Comparison of ENCODE assay signal across 10 cellular contexts in the genomic region with DNA sequence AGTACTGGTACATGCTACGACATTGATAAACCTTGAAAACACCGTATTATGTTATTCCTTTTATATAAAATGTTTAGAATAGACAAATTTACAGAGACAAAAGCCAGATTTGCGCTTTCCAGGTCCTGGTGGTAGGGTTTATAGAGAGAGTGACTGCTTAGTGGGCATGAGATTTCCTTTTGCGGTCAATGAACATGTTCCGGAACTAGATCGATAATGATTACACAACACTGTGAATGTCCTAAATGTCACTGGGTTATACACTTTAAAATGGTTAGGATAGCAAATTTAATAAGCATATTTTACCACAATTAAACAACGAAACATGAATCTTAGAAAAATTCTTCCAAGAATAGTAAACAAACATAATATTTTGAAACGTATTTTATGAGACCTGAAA.
"Had no signal": no experiment of that assay in that cellular context is flagged by ENCODE, and none has a peak within 500 bp of the region (broad histone marks: within the 10 kb centered on the region; RNA-seq: fewer than 3 reads in every experiment).

No MANE protein-coding gene starts in this region.

- H3K27ac ChIP-seq: GM23248, HL-60 had no signal

- ATAC-seq: HCT116, K562 had no signal

- H3K4me1 ChIP-seq: HAP-1 had no signal

- H3K36me3 ChIP-seq: HAP-1 had no signal

- H3K9me3 ChIP-seq: HAP-1 had no signal

- DNase-seq: GM23248, GOT3, H7, HFFc6, IMR-90, KG1 had no signal

- H3K4me3 ChIP-seq: GM23248, HAP-1, K562 had no signal
